In the genomic region with DNA sequence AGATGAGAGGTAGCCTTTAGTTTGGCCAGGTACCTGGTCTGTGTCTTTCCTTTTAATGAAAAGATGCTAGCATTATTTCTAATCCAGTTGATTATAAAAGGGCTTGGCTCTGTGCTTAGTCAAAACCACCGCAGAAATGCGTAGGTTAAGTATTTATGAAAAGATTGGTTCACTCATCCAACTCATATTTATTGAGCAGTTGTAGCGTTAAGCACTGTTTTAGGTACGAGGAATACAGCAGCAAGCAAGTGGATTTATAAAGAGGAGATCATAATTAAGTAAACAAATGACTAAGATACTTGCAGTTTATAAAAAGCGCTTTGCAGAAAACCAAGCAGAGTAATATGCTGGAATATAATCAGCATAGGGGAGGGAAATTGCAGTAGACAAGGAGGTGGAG, we compare ENCODE assay signal across 1 cellular context.
TF ChIP-seq lines count a peak whose summit lies in the region.

No MANE protein-coding gene starts in this region.

TF ChIP-seq in IMR-90, 13 proteins besides CTCF, POLR2A, EP300 and RAD21:
- no peak for TF ChIP-seq RCOR1 (IDR thresholded peaks at IDR 0.05; ENCODE audit: insufficient replicate concordance, low read length)
